ENCODE assay signal across 8 cellular contexts in genomic region chr19:48290923-48291700, GRCh38. TPM values are rescaled to one million over a fixed set of nuclear protein-coding genes. Genes with fewer than 3 reads are reported as not detected.
DNase-seq lines count a peak whose midpoint lies in the region; ATAC-seq and TF ChIP-seq lines count a peak whose summit lies in the region.

No MANE protein-coding gene starts in this region.

- peaks cover 20% of the 10 kb centered on the region for H3K36me3 Mint-ChIP-seq in neural progenitor cell

- peak overlapping the region; percentile 86 for H3K4me3 Mint-ChIP-seq in neural progenitor cell

- DNase-seq in D341Med (ENCODE audit: low spot score) (peak; percentile 89), SJSA1 (ENCODE audit: low read depth in 1 of 2, low spot score in 2 of 2) (peak; percentile 68 to 75), neural progenitor cell (ENCODE audit: low spot score) (peak; percentile 88), superior temporal gyrus (ENCODE audit: extremely low spot score) (peak; percentile 80)
- no peak for DNase-seq in Jurkat, Clone E6-1 (ENCODE audit: low read depth, low spot score)
- peak; percentile 63 for DNase-seq in activated naive CD4-positive, alpha-beta T cell treated with Interleukin-2 at 50 U/mL for 16 hours

- H3K79me2 ChIP-seq in neural progenitor cell (ENCODE audit: low read depth): no peaks in the 10 kb centered on the region

- no peaks in the 10 kb centered on the region for H3K36me3 ChIP-seq in SJSA1
- no peaks in the 10 kb centered on the region for H3K36me3 ChIP-seq in gastroesophageal sphincter
- H3K36me3 ChIP-seq in neural progenitor cell: peaks cover 5% of the 10 kb centered on the region

- H3K4me1 Mint-ChIP-seq in neural progenitor cell: peaks cover 11% of the 10 kb centered on the region

- peak overlapping the region; percentile 54 for H3K4me3 ChIP-seq in Jurkat, Clone E6-1 (ENCODE audit: low read length)
- H3K4me3 ChIP-seq in SJSA1: peak overlapping the region; percentile 29
- H3K4me3 ChIP-seq in gastroesophageal sphincter: peak overlapping the region; percentile 5 to 47
- peak overlapping the region; percentile 59 for H3K4me3 ChIP-seq in neural progenitor cell

- H3K4me2 ChIP-seq in neural progenitor cell: peak overlapping the region; percentile 89

- no peak for TF ChIP-seq POLR2A in gastroesophageal sphincter (IDR thresholded peaks at IDR 0.05)

- H3K9ac ChIP-seq in neural progenitor cell: no peak overlapping the region

- WGBS in gastroesophageal sphincter (ENCODE audit: low coverage in 1 of 2), 2 donors: 13 to 16% methylated on average over 8 to 10 of the region's 46 CpGs

- H3K27ac ChIP-seq in SJSA1 (no peak overlapping the region), gastroesophageal sphincter (peak overlapping the region in 1 of 4 donors; percentile 61), neural progenitor cell (no peak overlapping the region)

- peak overlapping the region; percentile 93 for H2AFZ ChIP-seq in neural progenitor cell (replicated peaks)

- TF ChIP-seq EP300 in gastroesophageal sphincter (IDR thresholded peaks at IDR 0.05): no peak

- H3F3A ChIP-seq in neural progenitor cell (ENCODE audit: low read depth): peaks cover 25% of the 10 kb centered on the region

- H3K27ac Mint-ChIP-seq in neural progenitor cell: no peak overlapping the region

- peak in 3 of 4 experiments; percentile 93 to 97 (median 94) for TF ChIP-seq CTCF in gastroesophageal sphincter (IDR thresholded peaks at IDR 0.05)
- peak; percentile 95 for TF ChIP-seq CTCF in neural progenitor cell (IDR thresholded peaks at IDR 0.05)

- H3K9me3 Mint-ChIP-seq in neural progenitor cell: peaks cover 4% of the 10 kb centered on the region

- H3K27me3 ChIP-seq in SJSA1 (replicated peaks) (no peaks in the 10 kb centered on the region), gastroesophageal sphincter (peaks cover 35% of the 10 kb centered on the region), neural progenitor cell (peaks cover 6% of the 10 kb centered on the region)

- H3K27me3 Mint-ChIP-seq in neural progenitor cell (ENCODE audit: insufficient read depth, low read depth): peaks cover 2% of the 10 kb centered on the region

- H3K9me3 ChIP-seq in SJSA1 (replicated peaks) (no peaks in the 10 kb centered on the region), gastroesophageal sphincter (peaks cover 0 to 11% (median 0%) of the 10 kb centered on the region in 3 donors), neural progenitor cell (ENCODE audit: low read depth) (no peaks in the 10 kb centered on the region)

- H3K4me1 ChIP-seq in SJSA1 (replicated peaks) (peaks cover 11% of the 10 kb centered on the region), gastroesophageal sphincter (peaks cover 0 to 16% (median 4%) of the 10 kb centered on the region in 3 donors), neural progenitor cell (peaks cover 8% of the 10 kb centered on the region)

- no peaks in the 10 kb centered on the region for H4K20me1 ChIP-seq in neural progenitor cell (ENCODE audit: low read depth)

- peak; percentile 92 for ATAC-seq in gastroesophageal sphincter
- no peak for ATAC-seq in GM18502 (IDR thresholded peaks at IDR 0.05; ENCODE audit: poor library complexity, unreplicated experiment)

RNA-seq across cellular contexts. Expression of gene ZNF114, which starts 21.2 kb away (rescaled TPM):
- polyA plus RNA-seq in Jurkat, Clone E6-1 (2012; ENCODE audit: insufficient read depth, insufficient read length): not detected
- total RNA-seq in SJSA1 (2014; rRNA removed; shearing (Covaris generic)): 0.16 TPM in 1 of 2 replicates, not detected in the other
- total RNA-seq in gastroesophageal sphincter (under 1 TPM in 2 of 4 donors, not detected in 2; 0.27 to 0.64 TPM), neural progenitor cell (ENCODE audit: low replicate concordance) (5.4 and 6.0 TPM in 2 replicates)

RNA-seq across cellular contexts. Expression of gene EMP3, which starts 34.2 kb away (rescaled TPM):
- 318 TPM for polyA plus RNA-seq in Jurkat, Clone E6-1 (2012; ENCODE audit: insufficient read depth, insufficient read length)
- 43.8 and 62.2 TPM in 2 replicates for total RNA-seq in SJSA1 (2014; rRNA removed; shearing (Covaris generic))
- total RNA-seq in gastroesophageal sphincter (10 to 100 TPM; 36.3 to 74.2 (median 56.5) TPM), neural progenitor cell (ENCODE audit: low replicate concordance) (1.2 and 10.7 TPM in 2 replicates)

RNA-seq across cellular contexts. Expression of gene CARD8, which starts 35.4 kb away (rescaled TPM):
- polyA plus RNA-seq in Jurkat, Clone E6-1 (2012; ENCODE audit: insufficient read depth, insufficient read length): 34.1 TPM
- 24.6 and 25.5 TPM in 2 replicates for total RNA-seq in SJSA1 (2014; rRNA removed; shearing (Covaris generic))
- total RNA-seq in gastroesophageal sphincter: 10 to 100 TPM; 18.7 to 30.4 (median 22.4) TPM
- 46.6 and 59.7 TPM in 2 replicates for total RNA-seq in neural progenitor cell (ENCODE audit: low replicate concordance)
